Comparison of ENCODE assay signal across 35 cellular contexts in genomic region chr11:92342034-92342433, GRCh38.
"Had no signal": no experiment of that assay in that cellular context is flagged by ENCODE, and none has a peak within 500 bp of the region (broad histone marks: within the 10 kb centered on the region; RNA-seq: fewer than 3 reads in every experiment).

No MANE protein-coding gene starts in this region.

- H3K36me3 ChIP-seq: ascending aorta, brain microvascular endothelial cell, breast epithelium had no signal

- H3K27me3 Mint-ChIP-seq: activated CD4-positive, alpha-beta T cell treated with anti-CD3 and anti-CD28 coated beads for 36 hours; activated CD4-positive, alpha-beta T cell treated with anti-CD3 and anti-CD28 coated beads, Interleukin-2, amount 10 ng/mL, durations not matched to agents 7 days and 5 days; activated CD8-positive, alpha-beta T cell treated with anti-CD3 and anti-CD28 coated beads for 36 hours; activated naive CD4-positive, alpha-beta T cell treated with anti-CD3 and anti-CD28 coated beads, Interleukin-2, amount 10 ng/mL, durations not matched to agents 7 days and 5 days; activated naive CD4-positive, alpha-beta T cell treated with anti-CD3 and anti-CD28 coated beads, Interleukin-2, amount 50 U/mL, for 24 hours; activated naive CD8-positive, alpha-beta T cell; activated naive CD8-positive, alpha-beta T cell treated with anti-CD3 and anti-CD28 coated beads, Interleukin-2, amount 10 ng/mL, durations not matched to agents 7 days and 5 days; activated naive CD8-positive, alpha-beta T cell treated with anti-CD3 and anti-CD28 coated beads, Interleukin-2, amount 50 U/mL, for 24 hours had no signal

- H3K27me3 ChIP-seq: ascending aorta, brain microvascular endothelial cell had no signal

- H3K9me3 Mint-ChIP-seq: activated CD4-positive, alpha-beta T cell treated with anti-CD3 and anti-CD28 coated beads, Interleukin-2, amount 10 ng/mL, durations not matched to agents 7 days and 5 days; activated CD8-positive, alpha-beta T cell treated with anti-CD3 and anti-CD28 coated beads for 36 hours; activated naive CD4-positive, alpha-beta T cell treated with anti-CD3 and anti-CD28 coated beads, Interleukin-2, amount 10 ng/mL, durations not matched to agents 7 days and 5 days; activated T-helper 1 cell treated with anti-CD3 and anti-CD28 coated beads, Interleukin-12 subunit alpha, Interleukin-12 subunit beta, Interleukin-2, Interleukin-4 antibody, amounts not matched to agents 30 ng/mL and 10 ng/mL and 1 ng/mL, durations not matched to agents 14 hours and 24 hours and 36 hours; T-helper 1 cell treated with Interleukin-12 subunit alpha and Interleukin-12 subunit beta and Interleukin-4 antibody, amounts not matched to agents 30 μg/mL and 1 μg/mL, for 36 hours; T-helper 2 cell treated with Interferon-gamma antibody and Interleukin-4, amounts not matched to agents 5 μg/mL and 100 μg/mL, for 36 hours had no signal

- ATAC-seq: activated CD4-positive, alpha-beta T cell treated with anti-CD3 and anti-CD28 coated beads for 36 hours; activated CD4-positive, CD25-positive, alpha-beta regulatory T cell treated with anti-CD3 and anti-CD28 coated beads, Interleukin-2, amount 50 U/mL, for 24 hours; activated CD8-positive, alpha-beta T cell treated with anti-CD3 and anti-CD28 coated beads for 36 hours; activated naive CD8-positive, alpha-beta T cell treated with anti-CD3 and anti-CD28 coated beads, Interleukin-2, amount 50 U/mL, for 24 hours; activated T-cell treated with anti-CD3 and anti-CD28 coated beads, Interleukin-2, amount 50 U/mL, for 4 hours; activated T-cell treated with anti-CD3 and anti-CD28 coated beads, Interleukin-2, amount 50 U/mL, for 72 hours; activated T-helper 17 cell treated with anti-CD3 and anti-CD28 coated beads, Interleukin-2, amount 50 U/mL, for 72 hours had no signal

- H3K4me3 Mint-ChIP-seq: activated CD4-positive, alpha-beta T cell treated with anti-CD3 and anti-CD28 coated beads for 36 hours; activated CD4-positive, alpha-beta T cell treated with anti-CD3 and anti-CD28 coated beads, Interleukin-2, amount 10 ng/mL, durations not matched to agents 7 days and 5 days; activated CD8-positive, alpha-beta T cell treated with anti-CD3 and anti-CD28 coated beads for 36 hours; activated naive CD4-positive, alpha-beta T cell treated with anti-CD3 and anti-CD28 coated beads, Interleukin-2, amount 10 ng/mL, durations not matched to agents 7 days and 5 days; activated naive CD4-positive, alpha-beta T cell treated with anti-CD3 and anti-CD28 coated beads, Interleukin-2, amount 50 U/mL, for 24 hours; activated naive CD8-positive, alpha-beta T cell; activated naive CD8-positive, alpha-beta T cell treated with anti-CD3 and anti-CD28 coated beads, Interleukin-2, amount 10 ng/mL, durations not matched to agents 7 days and 5 days; activated naive CD8-positive, alpha-beta T cell treated with anti-CD3 and anti-CD28 coated beads, Interleukin-2, amount 50 U/mL, for 24 hours; activated T-cell treated with anti-CD3 and anti-CD28 coated beads, Interleukin-2, amount 50 U/mL, for 4 hours; activated T-cell treated with anti-CD3 and anti-CD28 coated beads, Interleukin-2, amount 50 U/mL, for 72 hours; activated T-helper 1 cell treated with anti-CD3 and anti-CD28 coated beads, Interleukin-12 subunit alpha, Interleukin-12 subunit beta, Interleukin-2, Interleukin-4 antibody, amounts not matched to agents 30 ng/mL and 10 ng/mL and 1 ng/mL, durations not matched to agents 14 hours and 24 hours and 36 hours; activated T-helper 17 cell treated with anti-CD3 and anti-CD28 coated beads, Interleukin-2, amount 50 U/mL, for 72 hours; T-helper 1 cell treated with Interleukin-12 subunit alpha and Interleukin-12 subunit beta and Interleukin-4 antibody, amounts not matched to agents 30 μg/mL and 1 μg/mL, for 36 hours; T-helper 2 cell treated with Interferon-gamma antibody and Interleukin-4, amounts not matched to agents 5 μg/mL and 100 μg/mL, for 36 hours had no signal

- H3K27ac ChIP-seq: ascending aorta, brain microvascular endothelial cell, breast epithelium, VCaP had no signal

- H3K27ac Mint-ChIP-seq: activated CD4-positive, alpha-beta T cell treated with anti-CD3 and anti-CD28 coated beads for 36 hours; activated CD4-positive, alpha-beta T cell treated with anti-CD3 and anti-CD28 coated beads, Interleukin-2, amount 10 ng/mL, durations not matched to agents 7 days and 5 days; activated CD8-positive, alpha-beta T cell treated with anti-CD3 and anti-CD28 coated beads for 36 hours; activated naive CD4-positive, alpha-beta T cell treated with anti-CD3 and anti-CD28 coated beads, Interleukin-2, amount 10 ng/mL, durations not matched to agents 7 days and 5 days; activated naive CD4-positive, alpha-beta T cell treated with anti-CD3 and anti-CD28 coated beads, Interleukin-2, amount 50 U/mL, for 24 hours; activated naive CD8-positive, alpha-beta T cell; activated naive CD8-positive, alpha-beta T cell treated with anti-CD3 and anti-CD28 coated beads, Interleukin-2, amount 10 ng/mL, durations not matched to agents 7 days and 5 days; activated naive CD8-positive, alpha-beta T cell treated with anti-CD3 and anti-CD28 coated beads, Interleukin-2, amount 50 U/mL, for 24 hours; activated T-cell treated with anti-CD3 and anti-CD28 coated beads, Interleukin-2, amount 50 U/mL, for 72 hours; activated T-helper 1 cell treated with anti-CD3 and anti-CD28 coated beads, Interleukin-12 subunit alpha, Interleukin-12 subunit beta, Interleukin-2, Interleukin-4 antibody, amounts not matched to agents 30 ng/mL and 10 ng/mL and 1 ng/mL, durations not matched to agents 14 hours and 24 hours and 36 hours; activated T-helper 17 cell treated with anti-CD3 and anti-CD28 coated beads, Interleukin-2, amount 50 U/mL, for 72 hours; T-helper 1 cell treated with Interleukin-12 subunit alpha and Interleukin-12 subunit beta and Interleukin-4 antibody, amounts not matched to agents 30 μg/mL and 1 μg/mL, for 36 hours; T-helper 2 cell treated with Interferon-gamma antibody and Interleukin-4, amounts not matched to agents 5 μg/mL and 100 μg/mL, for 36 hours had no signal

- H3K4me3 ChIP-seq: ascending aorta, breast epithelium had no signal

- FAIRE-seq: TTC549 had no signal

- H3K36me3 Mint-ChIP-seq: activated naive CD4-positive, alpha-beta T cell treated with anti-CD3 and anti-CD28 coated beads, Interleukin-2, amount 10 ng/mL, durations not matched to agents 7 days and 5 days; activated naive CD4-positive, alpha-beta T cell treated with anti-CD3 and anti-CD28 coated beads, Interleukin-2, amount 50 U/mL, for 24 hours; activated naive CD8-positive, alpha-beta T cell; activated naive CD8-positive, alpha-beta T cell treated with anti-CD3 and anti-CD28 coated beads, Interleukin-2, amount 10 ng/mL, durations not matched to agents 7 days and 5 days had no signal

- DNase-seq: activated CD4-positive, alpha-beta T cell treated with anti-CD3 and anti-CD28 coated beads for 1 hour; activated CD4-positive, alpha-beta T cell treated with anti-CD3 and anti-CD28 coated beads for 36 hours; activated CD4-positive, alpha-beta T cell treated with anti-CD3 and anti-CD28 coated beads for 48 hours; activated CD4-positive, alpha-beta T cell treated with anti-CD3 and anti-CD28 coated beads, Interleukin-2, amount 10 ng/mL, durations not matched to agents 7 days and 5 days; activated CD4-positive, alpha-beta T cell treated with anti-CD3 and anti-CD28 coated beads, Interleukin-2, amount 50 U/mL, for 48 hours; activated CD4-positive, CD25-positive, alpha-beta regulatory T cell; activated CD8-positive, alpha-beta memory T cell treated with anti-CD3 and anti-CD28 coated beads, Interleukin-2, amount 50 U/mL, for 4 hours; activated CD8-positive, alpha-beta T cell treated with anti-CD3 and anti-CD28 coated beads for 36 hours; activated gamma-delta T cell; activated naive CD4-positive, alpha-beta T cell treated with anti-CD3 and anti-CD28 coated beads, Interleukin-2, amount 10 ng/mL, durations not matched to agents 7 days and 5 days; activated naive CD4-positive, alpha-beta T cell treated with Interleukin-2 at 50 U/mL for 16 hours; activated naive CD8-positive, alpha-beta T cell treated with anti-CD3 and anti-CD28 coated beads, Interleukin-2, amount 10 ng/mL, durations not matched to agents 7 days and 5 days; activated naive CD8-positive, alpha-beta T cell treated with anti-CD3 and anti-CD28 coated beads, Interleukin-2, amount 50 U/mL, for 24 hours; activated T-cell treated with anti-CD3 and anti-CD28 coated beads for 4 hours; activated T-cell treated with anti-CD3 and anti-CD28 coated beads, Interleukin-2, amount 50 U/mL, for 1 hour; activated T-cell treated with anti-CD3 and anti-CD28 coated beads, Interleukin-2, amount 50 U/mL, for 4 hours; activated T-cell treated with anti-CD3 and anti-CD28 coated beads, Interleukin-2, amount 50 U/mL, for 72 hours; amygdala; anterior cingulate cortex; brain microvascular endothelial cell; central memory CD4-positive, alpha-beta T cell; T-helper 1 cell; T-helper 2 cell; T-helper 9 cell had no signal

- H3K4me1 Mint-ChIP-seq: activated CD4-positive, alpha-beta T cell treated with anti-CD3 and anti-CD28 coated beads for 36 hours; activated CD4-positive, alpha-beta T cell treated with anti-CD3 and anti-CD28 coated beads, Interleukin-2, amount 10 ng/mL, durations not matched to agents 7 days and 5 days; activated naive CD4-positive, alpha-beta T cell treated with anti-CD3 and anti-CD28 coated beads, Interleukin-2, amount 10 ng/mL, durations not matched to agents 7 days and 5 days; activated naive CD4-positive, alpha-beta T cell treated with anti-CD3 and anti-CD28 coated beads, Interleukin-2, amount 50 U/mL, for 24 hours; activated naive CD8-positive, alpha-beta T cell treated with anti-CD3 and anti-CD28 coated beads, Interleukin-2, amount 10 ng/mL, durations not matched to agents 7 days and 5 days; activated naive CD8-positive, alpha-beta T cell treated with anti-CD3 and anti-CD28 coated beads, Interleukin-2, amount 50 U/mL, for 24 hours; activated T-helper 17 cell treated with anti-CD3 and anti-CD28 coated beads, Interleukin-2, amount 50 U/mL, for 72 hours had no signal

- H3K4me1 ChIP-seq: ascending aorta, breast epithelium had no signal

- H3K9me3 ChIP-seq: ascending aorta, breast epithelium had no signal
